Comparison of ENCODE assay signal across 18 cellular contexts in genomic region chr6:111355156-111355555, GRCh38.
A peak's percentile ranks its signal among the peaks of the same experiment; 100 is the strongest.
DNase-seq lines count a peak whose midpoint lies in the region; ATAC-seq and TF ChIP-seq lines count a peak whose summit lies in the region.
"Had no signal": no experiment of that assay in that cellular context is flagged by ENCODE, and none has a peak within 500 bp of the region (broad histone marks: within the 10 kb centered on the region; RNA-seq: fewer than 3 reads in every experiment).

No MANE protein-coding gene starts in this region.

- TF ChIP-seq CTCF in CD14-positive monocyte (IDR thresholded peaks at IDR 0.05) (no peak), HL-60 (IDR thresholded peaks at IDR 0.05; ENCODE audit: insufficient read depth, low read length) (no peak), chondrocyte (IDR thresholded peaks at IDR 0.05) (no peak), upper lobe of right lung (IDR thresholded peaks at IDR 0.05) (no peak), RWPE1 (conservative IDR thresholded peaks at IDR 0.05; ENCODE audit: low read depth) (no peak), WERI-Rb-1 (IDR thresholded peaks at IDR 0.05; ENCODE audit: low read depth, low read length) (no peak)

- H3K27me3 Mint-ChIP-seq in CD14-positive monocyte (ENCODE audit: low read depth in 3 of 3) (peaks cover 0 to 1% (median 0%) of the 10 kb centered on the region in 3 donors), chondrocyte (ENCODE audit: low read depth) (no peaks in the 10 kb centered on the region)
- H3K27me3 Mint-ChIP-seq: B cell; CD4-positive, alpha-beta T cell; CD8-positive, alpha-beta memory T cell had no signal

- DNase-seq in CD14-positive monocyte (ENCODE audit: low spot score) (no peak), HL-60 (ENCODE audit: low read depth in 1 of 2, low spot score in 1 of 2) (no peak), chondrocyte (ENCODE audit: low spot score) (no peak), upper lobe of right lung (no peak), RWPE1 (ENCODE audit: low spot score) (no peak), mesenteric fat pad (ENCODE audit: low spot score) (no peak), WERI-Rb-1 (no peak)
- DNase-seq: CD4-positive, alpha-beta T cell; CD8-positive, alpha-beta memory T cell; DMS53; DMS79 treated with DMSO at 0.1 percent for 48 hours; GF-D8; H9 had no signal

- peaks cover 19% of the 10 kb centered on the region for H3K4me1 Mint-ChIP-seq in CD14-positive monocyte
- peaks cover 36% of the 10 kb centered on the region for H3K4me1 Mint-ChIP-seq in chondrocyte (ENCODE audit: low read depth)
- H3K4me1 Mint-ChIP-seq: B cell; CD8-positive, alpha-beta memory T cell; GM23338; H9 had no signal

- no peak for ATAC-seq in upper lobe of right lung
- ATAC-seq: GM23338, HCT116 had no signal

- H3K4me3 ChIP-seq in HL-60 (replicated peaks; ENCODE audit: insufficient read depth, low read length) (no peak overlapping the region), upper lobe of right lung (no peak overlapping the region), WERI-Rb-1 (ENCODE audit: low read depth, low read length) (no peak overlapping the region)
- H3K4me3 ChIP-seq: BLaER1, GM23338 had no signal

- H3K4me3 Mint-ChIP-seq in CD14-positive monocyte (peak overlapping the region in 1 of 2 donors; percentile 72), chondrocyte (ENCODE audit: unreplicated experiment) (no peak overlapping the region)
- H3K4me3 Mint-ChIP-seq: B cell; CD4-positive, alpha-beta T cell; CD8-positive, alpha-beta memory T cell; GM23338; H9 had no signal

- H3K27ac Mint-ChIP-seq in CD14-positive monocyte (peak overlapping the region; percentile 86 to 94 (median 92)), chondrocyte (ENCODE audit: unreplicated experiment) (peak overlapping the region; percentile 52)
- H3K27ac Mint-ChIP-seq: B cell; CD4-positive, alpha-beta T cell; GM23338; H9 had no signal

- H3K36me3 ChIP-seq in upper lobe of right lung (peaks cover 70% of the 10 kb centered on the region), WERI-Rb-1 (peaks cover 32% of the 10 kb centered on the region)

- H3K4me1 ChIP-seq in upper lobe of right lung: peaks cover 7% of the 10 kb centered on the region
- H3K4me1 ChIP-seq: BLaER1 had no signal

- H3K27ac ChIP-seq in HL-60 (replicated peaks) (0 out of 2 replicates have a peak overlapping the region, but pooled peaks have one; percentile 2), upper lobe of right lung (peak overlapping the region; percentile 52), RWPE1 (no peak overlapping the region), WERI-Rb-1 (no peak overlapping the region)
- H3K27ac ChIP-seq: BLaER1, C4-2B had no signal

- CTCF ChIA-PET in RWPE1 (lab: Yijun Ruan, JAX): no interaction called here

- no peaks in the 10 kb centered on the region for H3K27me3 ChIP-seq in HL-60 (ENCODE audit: insufficient read depth, poor library complexity, severe bottlenecking)
- H3K27me3 ChIP-seq in upper lobe of right lung: no peaks in the 10 kb centered on the region
- no peaks in the 10 kb centered on the region for H3K27me3 ChIP-seq in WERI-Rb-1 (ENCODE audit: insufficient read depth, low read depth, severe bottlenecking)
- H3K27me3 ChIP-seq: BLaER1 had no signal

- H3K36me3 Mint-ChIP-seq in CD14-positive monocyte (peaks cover 29 to 37% of the 10 kb centered on the region in 2 donors), chondrocyte (ENCODE audit: low read depth) (peaks cover 17% of the 10 kb centered on the region)

- H3K9me3 Mint-ChIP-seq in CD14-positive monocyte (no peaks in the 10 kb centered on the region), chondrocyte (ENCODE audit: low read depth) (no peaks in the 10 kb centered on the region)
- H3K9me3 Mint-ChIP-seq: CD4-positive, alpha-beta T cell; CD8-positive, alpha-beta memory T cell; GM23338; H9 had no signal

- H3K9me3 ChIP-seq in upper lobe of right lung (no peaks in the 10 kb centered on the region), WERI-Rb-1 (ENCODE audit: severe bottlenecking) (no peaks in the 10 kb centered on the region)
- H3K9me3 ChIP-seq: BLaER1 had no signal

- intact Hi-C loops in CD14-positive monocyte (cut with micrococcal nuclease): loop anchor here in 1 of 2 donors (5.0 kb wide), 1 partner anchor 127 kb away; the partner anchor contains the start of gene REV3L
- intact Hi-C loops in upper lobe of right lung (cut with DNase I): no loop called here

- POLR2A ChIA-PET in RWPE1 (lab: Yijun Ruan, JAX; ENCODE audit: low non-redundant PET): no interaction called here

Comparison
In these comparisons a context has a peak if more than half of its experiments do, and no peak if none do; other contexts are left out.
1. H3K27ac ChIP-seq: peak in HL-60 (single experiment) and upper lobe of right lung (single experiment); none in RWPE1 (single experiment) and WERI-Rb-1 (single experiment).